In genomic region chr9:97850746-97851449, GRCh38 we compare ENCODE assay signal across 17 cellular contexts. TPM values are rescaled to one million over a fixed set of nuclear protein-coding genes. Genes with fewer than 3 reads are reported as not detected.
"Had no signal": no experiment of that assay in that cellular context is flagged by ENCODE, and none has a peak within 500 bp of the region (broad histone marks: within the 10 kb centered on the region; RNA-seq: fewer than 3 reads in every experiment).

No MANE protein-coding gene starts in this region.

- DNase-seq: activated CD4-positive, alpha-beta T cell treated with anti-CD3 and anti-CD28 coated beads, Interleukin-2, amount 50 U/mL, for 4 hours; activated CD8-positive, alpha-beta memory T cell treated with anti-CD3 and anti-CD28 coated beads, Interleukin-2, amount 10 ng/mL, durations not matched to agents 7 days and 5 days; activated effector memory CD4-positive, alpha-beta T cell treated with anti-CD3 and anti-CD28 coated beads, Interleukin-2, amount 50 U/mL, for 16 hours; activated T-cell treated with anti-CD3 and anti-CD28 coated beads, Interleukin-2, amount 50 U/mL, for 24 hours; amniotic stem cell; cerebellar nuclear complex; dermis blood vessel endothelial cell; glutamatergic neuron; naive thymus-derived CD4-positive, alpha-beta T cell; stimulated activated CD4-positive, alpha-beta T cell treated with anti-CD3 and anti-CD28 coated beads, Interleukin-2, amount 100 ng/mL, for 48 hours; stimulated activated naive CD8-positive, alpha-beta T cell treated with anti-CD3 and anti-CD28 coated beads, Interleukin-15, Interleukin-2, amounts not matched to agents 100 U/mL and 50 U/mL, for 24 hours; T-helper 2 cell had no signal

- ATAC-seq: activated CD8-positive, alpha-beta memory T cell treated with anti-CD3 and anti-CD28 coated beads, Interleukin-2, amount 10 ng/mL, durations not matched to agents 7 days and 5 days; activated naive CD4-positive, alpha-beta T cell treated with anti-CD3 and anti-CD28 coated beads, Interleukin-2, amount 50 U/mL, for 72 hours; esophagus mucosa; naive thymus-derived CD4-positive, alpha-beta T cell; stimulated activated naive CD8-positive, alpha-beta T cell treated with anti-CD3 and anti-CD28 coated beads, Interleukin-15, Interleukin-2, amounts not matched to agents 100 U/mL and 50 U/mL, for 24 hours had no signal

RNA-seq across cellular contexts. Expression of gene FOXE1, which starts 2.1 kb away (rescaled TPM):
- total RNA-seq: activated CD8-positive, alpha-beta memory T cell treated with anti-CD3 and anti-CD28 coated beads, Interleukin-2, amount 10 ng/mL, durations not matched to agents 7 days and 5 days; lung microvascular endothelial cell; mononuclear cell; naive thymus-derived CD4-positive, alpha-beta T cell; temporal lobe had no signal
